2 cellular contexts compared by ENCODE assay signal in the genomic region with DNA sequence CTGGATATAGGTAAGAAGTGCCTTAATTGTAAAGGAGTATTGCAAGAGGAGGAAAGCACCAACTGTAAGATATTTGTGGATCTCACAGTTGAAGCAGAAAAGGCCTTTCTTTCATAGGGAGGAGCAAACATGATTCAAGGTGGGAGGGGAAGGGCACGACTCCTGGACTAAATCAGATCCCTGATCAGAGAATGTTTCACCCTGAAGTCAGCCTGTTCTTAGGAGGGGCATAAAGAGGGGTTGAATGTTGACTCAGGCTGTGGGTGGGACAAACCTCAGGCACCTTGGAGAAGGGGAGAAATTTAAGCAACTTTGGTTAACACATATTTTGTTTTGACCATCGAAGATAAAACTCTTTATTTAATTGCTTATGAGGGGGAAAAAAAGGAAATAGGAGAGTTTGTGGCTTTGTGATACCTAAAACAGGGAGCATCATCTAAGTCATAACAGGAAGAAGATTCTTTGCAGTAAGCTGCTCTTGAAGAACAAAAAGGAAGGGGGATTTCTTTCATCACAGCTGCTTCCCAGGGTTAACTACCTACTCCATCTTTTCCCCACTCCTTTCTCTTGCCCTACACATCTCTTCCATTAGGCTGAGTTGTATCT.
TF ChIP-seq lines count a peak whose summit lies in the region.

No MANE protein-coding gene starts in this region.

TF ChIP-seq in SK-N-SH, 30 proteins besides CTCF, POLR2A, EP300 and RAD21 (continued from another document):
- TF ChIP-seq, protein P1, sequence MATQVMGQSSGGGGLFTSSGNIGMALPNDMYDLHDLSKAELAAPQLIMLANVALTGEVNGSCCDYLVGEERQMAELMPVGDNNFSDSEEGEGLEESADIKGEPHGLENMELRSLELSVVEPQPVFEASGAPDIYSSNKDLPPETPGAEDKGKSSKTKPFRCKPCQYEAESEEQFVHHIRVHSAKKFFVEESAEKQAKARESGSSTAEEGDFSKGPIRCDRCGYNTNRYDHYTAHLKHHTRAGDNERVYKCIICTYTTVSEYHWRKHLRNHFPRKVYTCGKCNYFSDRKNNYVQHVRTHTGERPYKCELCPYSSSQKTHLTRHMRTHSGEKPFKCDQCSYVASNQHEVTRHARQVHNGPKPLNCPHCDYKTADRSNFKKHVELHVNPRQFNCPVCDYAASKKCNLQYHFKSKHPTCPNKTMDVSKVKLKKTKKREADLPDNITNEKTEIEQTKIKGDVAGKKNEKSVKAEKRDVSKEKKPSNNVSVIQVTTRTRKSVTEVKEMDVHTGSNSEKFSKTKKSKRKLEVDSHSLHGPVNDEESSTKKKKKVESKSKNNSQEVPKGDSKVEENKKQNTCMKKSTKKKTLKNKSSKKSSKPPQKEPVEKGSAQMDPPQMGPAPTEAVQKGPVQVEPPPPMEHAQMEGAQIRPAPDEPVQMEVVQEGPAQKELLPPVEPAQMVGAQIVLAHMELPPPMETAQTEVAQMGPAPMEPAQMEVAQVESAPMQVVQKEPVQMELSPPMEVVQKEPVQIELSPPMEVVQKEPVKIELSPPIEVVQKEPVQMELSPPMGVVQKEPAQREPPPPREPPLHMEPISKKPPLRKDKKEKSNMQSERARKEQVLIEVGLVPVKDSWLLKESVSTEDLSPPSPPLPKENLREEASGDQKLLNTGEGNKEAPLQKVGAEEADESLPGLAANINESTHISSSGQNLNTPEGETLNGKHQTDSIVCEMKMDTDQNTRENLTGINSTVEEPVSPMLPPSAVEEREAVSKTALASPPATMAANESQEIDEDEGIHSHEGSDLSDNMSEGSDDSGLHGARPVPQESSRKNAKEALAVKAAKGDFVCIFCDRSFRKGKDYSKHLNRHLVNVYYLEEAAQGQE (IDR thresholded peaks at IDR 0.05; ENCODE audit: low read depth, low read length): no peak
- TF ChIP-seq CHD2 (IDR thresholded peaks at IDR 0.05; ENCODE audit: low read length, partially characterized antibody): no peak
- TF ChIP-seq SMC3 (IDR thresholded peaks at IDR 0.05; ENCODE audit: low read depth, low read length): no peak
- TF ChIP-seq ELF1 (IDR thresholded peaks at IDR 0.05): no peak
- TF ChIP-seq RFX5 (IDR thresholded peaks at IDR 0.05; ENCODE audit: low read length): no peak
- no peak for TF ChIP-seq POLR2AphosphoS5 (IDR thresholded peaks at IDR 0.05; ENCODE audit: low read depth, low read length)
- no peak for TF ChIP-seq SIN3A (IDR thresholded peaks at IDR 0.05; ENCODE audit: borderline replicate concordance, low read depth, low read length)
- TF ChIP-seq FOSL2 (IDR thresholded peaks at IDR 0.05; ENCODE audit: borderline replicate concordance, low read depth): no peak
- TF ChIP-seq, protein P2, sequence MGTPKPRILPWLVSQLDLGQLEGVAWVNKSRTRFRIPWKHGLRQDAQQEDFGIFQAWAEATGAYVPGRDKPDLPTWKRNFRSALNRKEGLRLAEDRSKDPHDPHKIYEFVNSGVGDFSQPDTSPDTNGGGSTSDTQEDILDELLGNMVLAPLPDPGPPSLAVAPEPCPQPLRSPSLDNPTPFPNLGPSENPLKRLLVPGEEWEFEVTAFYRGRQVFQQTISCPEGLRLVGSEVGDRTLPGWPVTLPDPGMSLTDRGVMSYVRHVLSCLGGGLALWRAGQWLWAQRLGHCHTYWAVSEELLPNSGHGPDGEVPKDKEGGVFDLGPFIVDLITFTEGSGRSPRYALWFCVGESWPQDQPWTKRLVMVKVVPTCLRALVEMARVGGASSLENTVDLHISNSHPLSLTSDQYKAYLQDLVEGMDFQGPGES (IDR thresholded peaks at IDR 0.05; ENCODE audit: low read depth, low read length): no peak
- no peak for TF ChIP-seq NRF1 (IDR thresholded peaks at IDR 0.05; ENCODE audit: low read depth, low read length)
TF ChIP-seq in SK-N-SH: peak in this region for 0.

TF ChIP-seq in SK-N-SH treated with all-trans-retinoic acid at 6 μM for 48 hours, 23 proteins besides CTCF, POLR2A, EP300 and RAD21 (continued from another document):
- TF ChIP-seq, protein P3, sequence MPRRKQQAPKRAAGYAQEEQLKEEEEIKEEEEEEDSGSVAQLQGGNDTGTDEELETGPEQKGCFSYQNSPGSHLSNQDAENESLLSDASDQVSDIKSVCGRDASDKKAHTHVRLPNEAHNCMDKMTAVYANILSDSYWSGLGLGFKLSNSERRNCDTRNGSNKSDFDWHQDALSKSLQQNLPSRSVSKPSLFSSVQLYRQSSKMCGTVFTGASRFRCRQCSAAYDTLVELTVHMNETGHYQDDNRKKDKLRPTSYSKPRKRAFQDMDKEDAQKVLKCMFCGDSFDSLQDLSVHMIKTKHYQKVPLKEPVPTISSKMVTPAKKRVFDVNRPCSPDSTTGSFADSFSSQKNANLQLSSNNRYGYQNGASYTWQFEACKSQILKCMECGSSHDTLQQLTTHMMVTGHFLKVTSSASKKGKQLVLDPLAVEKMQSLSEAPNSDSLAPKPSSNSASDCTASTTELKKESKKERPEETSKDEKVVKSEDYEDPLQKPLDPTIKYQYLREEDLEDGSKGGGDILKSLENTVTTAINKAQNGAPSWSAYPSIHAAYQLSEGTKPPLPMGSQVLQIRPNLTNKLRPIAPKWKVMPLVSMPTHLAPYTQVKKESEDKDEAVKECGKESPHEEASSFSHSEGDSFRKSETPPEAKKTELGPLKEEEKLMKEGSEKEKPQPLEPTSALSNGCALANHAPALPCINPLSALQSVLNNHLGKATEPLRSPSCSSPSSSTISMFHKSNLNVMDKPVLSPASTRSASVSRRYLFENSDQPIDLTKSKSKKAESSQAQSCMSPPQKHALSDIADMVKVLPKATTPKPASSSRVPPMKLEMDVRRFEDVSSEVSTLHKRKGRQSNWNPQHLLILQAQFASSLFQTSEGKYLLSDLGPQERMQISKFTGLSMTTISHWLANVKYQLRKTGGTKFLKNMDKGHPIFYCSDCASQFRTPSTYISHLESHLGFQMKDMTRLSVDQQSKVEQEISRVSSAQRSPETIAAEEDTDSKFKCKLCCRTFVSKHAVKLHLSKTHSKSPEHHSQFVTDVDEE (CRISPR knock-in tag; IDR thresholded peaks at IDR 0.05): no peak
- TF ChIP-seq ISL1 (CRISPR knock-in tag; IDR thresholded peaks at IDR 0.05): no peak
- no peak for TF ChIP-seq ZC3H10 (CRISPR knock-in tag; IDR thresholded peaks at IDR 0.05)
- no peak for TF ChIP-seq ZFP3 (CRISPR knock-in tag; IDR thresholded peaks at IDR 0.05)
- no peak for TF ChIP-seq RARB (CRISPR knock-in tag; IDR thresholded peaks at IDR 0.05)
